In genomic region chr13:95256086-95256485, GRCh38 we compare ENCODE assay signal across 12 cellular contexts. TPM values are rescaled to one million over a fixed set of nuclear protein-coding genes. Genes with fewer than 3 reads are reported as not detected.
A peak's percentile ranks its signal among the peaks of the same experiment; 100 is the strongest.
DNase-seq lines count a peak whose midpoint lies in the region; ATAC-seq and TF ChIP-seq lines count a peak whose summit lies in the region.
"Had no signal": no experiment of that assay in that cellular context is flagged by ENCODE, and none has a peak within 500 bp of the region (broad histone marks: within the 10 kb centered on the region; RNA-seq: fewer than 3 reads in every experiment).

No MANE protein-coding gene starts in this region.

- H4K20me1 ChIP-seq in HCT116 (ENCODE audit: insufficient read depth) (no peaks in the 10 kb centered on the region), smooth muscle cell (ENCODE audit: low read depth) (peaks cover 4% of the 10 kb centered on the region)

- H2AFZ ChIP-seq in HCT116 (ENCODE audit: low read depth, low read length, poor library complexity, severe bottlenecking) (no peak overlapping the region), smooth muscle cell (ENCODE audit: low read depth) (no peak overlapping the region)
- H2AFZ ChIP-seq: GM23338 had no signal

- H3K4me2 ChIP-seq in HCT116 (ENCODE audit: low read length): peak overlapping the region; percentile 78
- H3K4me2 ChIP-seq in smooth muscle cell: peak overlapping the region; percentile 12
- H3K4me2 ChIP-seq: GM23338 had no signal

- no peak overlapping the region for H3K27ac Mint-ChIP-seq in stimulated activated effector memory CD8-positive, alpha-beta T cell treated with anti-CD3 and anti-CD28 coated beads, Interleukin-12 subunit alpha, Interleukin-12 subunit beta, amount 100 ng/mL, for 72 hours
- H3K27ac Mint-ChIP-seq: GM23338 had no signal

- H3K4me3 Mint-ChIP-seq in stimulated activated effector memory CD8-positive, alpha-beta T cell treated with anti-CD3 and anti-CD28 coated beads, Interleukin-12 subunit alpha, Interleukin-12 subunit beta, amount 100 ng/mL, for 72 hours: no peak overlapping the region
- H3K4me3 Mint-ChIP-seq: GM23338, naive B cell had no signal

- peak overlapping the region in 1 of 2 experiments; percentile 39; a peak in 2 of 4 replicates for H3K4me3 ChIP-seq in HCT116 (replicated peaks in 1 of 2; ENCODE audit: low read depth in 1 of 2, low read length in 2 of 2)
- H3K4me3 ChIP-seq in fibroblast of villous mesenchyme (ENCODE audit: low read depth, low read length): no peak overlapping the region
- no peak overlapping the region for H3K4me3 ChIP-seq in smooth muscle cell
- H3K4me3 ChIP-seq in right cardiac atrium (ENCODE audit: low read length): no peak overlapping the region
- H3K4me3 ChIP-seq: GM23338 had no signal

- H3K79me2 ChIP-seq in HCT116 (ENCODE audit: insufficient read depth, low read length): peaks cover 78% of the 10 kb centered on the region
- peaks cover 11% of the 10 kb centered on the region for H3K79me2 ChIP-seq in smooth muscle cell (ENCODE audit: low read depth)

- H3K9me3 ChIP-seq in HCT116 (ENCODE audit: control insufficient read depth in 1 of 2, insufficient read depth in 1 of 2, low read depth in 1 of 2, low read length in 2 of 2): no peaks in the 10 kb centered on the region
- H3K9me3 ChIP-seq in smooth muscle cell (replicated peaks; ENCODE audit: low read depth): no peaks in the 10 kb centered on the region
- no peaks in the 10 kb centered on the region for H3K9me3 ChIP-seq in right cardiac atrium (ENCODE audit: control insufficient read depth, low read length)

- intact Hi-C loops in HCT116 (cut with micrococcal nuclease) (loop anchor here (5.0 kb wide), 1 partner anchor 41 kb away; no protein-coding TSS in a partner anchor), right cardiac atrium (cut with DNase I) (no loop called here)

- no peaks in the 10 kb centered on the region for H3K9me3 Mint-ChIP-seq in stimulated activated effector memory CD8-positive, alpha-beta T cell treated with anti-CD3 and anti-CD28 coated beads, Interleukin-12 subunit alpha, Interleukin-12 subunit beta, amount 100 ng/mL, for 72 hours
- H3K9me3 Mint-ChIP-seq: GM23338, naive B cell had no signal

- ATAC-seq in HCT116 (peak; percentile 90), right cardiac atrium (no peak), GM19395 (IDR thresholded peaks at IDR 0.05; ENCODE audit: unreplicated experiment) (no peak)
- ATAC-seq in stimulated activated effector memory CD8-positive, alpha-beta T cell treated with anti-CD3 and anti-CD28 coated beads, Interleukin-12 subunit alpha, Interleukin-12 subunit beta, amount 100 ng/mL, for 72 hours: no peak
- ATAC-seq: GM23338 had no signal

- no peaks in the 10 kb centered on the region for H3F3A ChIP-seq in smooth muscle cell (ENCODE audit: low read depth)

- no peaks in the 10 kb centered on the region for H3K36me3 Mint-ChIP-seq in stimulated activated effector memory CD8-positive, alpha-beta T cell treated with anti-CD3 and anti-CD28 coated beads, Interleukin-12 subunit alpha, Interleukin-12 subunit beta, amount 100 ng/mL, for 72 hours

- DNase-seq in HCT116 (ENCODE audit: low read depth, low spot score) (peak; percentile 93), SW480 (ENCODE audit: low spot score) (peak; percentile 94), fibroblast of villous mesenchyme (ENCODE audit: low read depth) (peak; percentile 74), smooth muscle cell (lab: John Stamatoyannopoulos, UW; ENCODE audit: unreplicated experiment) (no peak), right cardiac atrium (no peak), NCI-H2196 (lab: John Stamatoyannopoulos, UW; ENCODE audit: unreplicated experiment) (no peak)
- no peak for DNase-seq in stimulated activated effector memory CD8-positive, alpha-beta T cell treated with anti-CD3 and anti-CD28 coated beads, Interleukin-12 subunit alpha, Interleukin-12 subunit beta, amount 100 ng/mL, for 72 hours (ENCODE audit: low spot score in 2 of 2)
- DNase-seq: naive B cell; NCI-H1048; stimulated activated CD4-positive, alpha-beta T cell treated with anti-CD3 and anti-CD28 coated beads, Interleukin-1b, Interleukin-23, amount 100 ng/mL, for 48 hours had no signal

- H3K4me1 ChIP-seq in HCT116 (ENCODE audit: control insufficient read depth in 1 of 2, insufficient read depth in 2 of 2, low read length in 2 of 2) (peaks cover 57 to 73% of the 10 kb centered on the region in 2 experiments), smooth muscle cell (ENCODE audit: low read depth) (no peaks in the 10 kb centered on the region), right cardiac atrium (ENCODE audit: control insufficient read depth, insufficient read depth, low read length) (no peaks in the 10 kb centered on the region)

- TF ChIP-seq CTCF in HCT116 (IDR thresholded peaks at IDR 0.05 in 2 of 3, conservative IDR thresholded peaks at IDR 0.05 in 1 of 3; ENCODE audit: borderline replicate concordance in 1 of 3, insufficient read depth in 1 of 3, low read depth in 2 of 3, low read length in 2 of 3) (no peak), fibroblast of villous mesenchyme (IDR thresholded peaks at IDR 0.05; ENCODE audit: insufficient read depth, low read depth, low read length) (no peak), smooth muscle cell (IDR thresholded peaks at IDR 0.05; ENCODE audit: borderline replicate concordance, insufficient read depth, poor library complexity, severe bottlenecking) (no peak)

- H3K27me3 ChIP-seq in HCT116 (ENCODE audit: insufficient read depth, low read length) (no peaks in the 10 kb centered on the region), smooth muscle cell (ENCODE audit: low read depth) (no peaks in the 10 kb centered on the region), right cardiac atrium (ENCODE audit: control insufficient read depth, insufficient read depth) (no peaks in the 10 kb centered on the region)

- H3K9me2 ChIP-seq in HCT116 (ENCODE audit: insufficient read depth): no peaks in the 10 kb centered on the region

- TF ChIP-seq POLR2A in HCT116 (IDR thresholded peaks at IDR 0.05; ENCODE audit: borderline replicate concordance, extremely low read depth, insufficient read depth, insufficient read length): no peak

- POLR2A ChIA-PET in HCT116 (lab: Charles Lee): no interaction called here

- H3K36me3 ChIP-seq in HCT116 (ENCODE audit: control insufficient read depth in 1 of 2, insufficient read depth in 2 of 2, low read length in 2 of 2) (no peaks in the 10 kb centered on the region), smooth muscle cell (ENCODE audit: low read depth) (no peaks in the 10 kb centered on the region)

- H3K9ac ChIP-seq in HCT116 (ENCODE audit: low read length) (peak overlapping the region; percentile 30), smooth muscle cell (ENCODE audit: low read depth) (no peak overlapping the region)

- H3K27ac ChIP-seq in HCT116 (ENCODE audit: low read depth, low read length): peak overlapping the region; percentile 90
- H3K27ac ChIP-seq in smooth muscle cell (ENCODE audit: low read depth): peak overlapping the region; percentile 48
- H3K27ac ChIP-seq in right cardiac atrium (ENCODE audit: low read length): no peak overlapping the region

- BruUV-seq in HCT116 (replicated peaks; lab: Mats Ljungman, UMichigan): no TSS peak

- RAD21 ChIA-PET in HCT116 (lab: Charles Lee; ENCODE audit: low non-redundant PET in 1 of 2, low total read pairs in 2 of 2, uncharacterized antibody in 2 of 2, unreplicated experiment in 2 of 2): no interaction called here

- CTCF ChIA-PET in HCT116 (lab: Charles Lee): interaction anchor here (2.3 kb wide), 1 partner anchor 41 kb away, joined by 13 read pairs; no protein-coding TSS in a partner anchor

- WGBS in smooth muscle cell (ENCODE audit: low lambda C conversion rate): 39% methylated on average over 7 of the region's 7 CpGs
- WGBS in right cardiac atrium: 89% methylated on average over 7 of the region's 7 CpGs

- peaks cover 33% of the 10 kb centered on the region for H3K4me1 Mint-ChIP-seq in stimulated activated effector memory CD8-positive, alpha-beta T cell treated with anti-CD3 and anti-CD28 coated beads, Interleukin-12 subunit alpha, Interleukin-12 subunit beta, amount 100 ng/mL, for 72 hours
- H3K4me1 Mint-ChIP-seq: GM23338 had no signal

- no peak for TF ChIP-seq RAD21 in HCT116 (IDR thresholded peaks at IDR 0.05; ENCODE audit: low read depth)

TF ChIP-seq in HCT116, 20 proteins besides CTCF, POLR2A, EP300 and RAD21 (continues in another document):
- peak; percentile 96 for TF ChIP-seq SIN3A (IDR thresholded peaks at IDR 0.05; ENCODE audit: low read depth)
- TF ChIP-seq TCF7L2 (IDR thresholded peaks at IDR 0.05; ENCODE audit: borderline replicate concordance, extremely low read depth, insufficient read depth, insufficient read length): peak; percentile 95
- TF ChIP-seq POLR2AphosphoS5 (IDR thresholded peaks at IDR 0.05; ENCODE audit: low read depth, low read length): peak; percentile 61; the same call in 1 of the 2 replicates
- peak; percentile 98 for TF ChIP-seq JUND (IDR thresholded peaks at IDR 0.05)
- TF ChIP-seq MAX (IDR thresholded peaks at IDR 0.05): peak; percentile 84
- no peak for TF ChIP-seq ZNF274 (IDR thresholded peaks at IDR 0.05; ENCODE audit: low read depth, low read length)
- TF ChIP-seq EGR1 (IDR thresholded peaks at IDR 0.05; ENCODE audit: low read depth): no peak
- no peak for TF ChIP-seq EZH2phosphoT487 (IDR thresholded peaks at IDR 0.05; ENCODE audit: borderline replicate concordance)
- peak; percentile 80 for TF ChIP-seq SRF (IDR thresholded peaks at IDR 0.05; ENCODE audit: low read depth)

RNA-seq across cellular contexts. Expression of gene ABCC4, which starts 45.2 kb away (rescaled TPM):
- total RNA-seq in HCT116 (2021; ENCODE audit: unreplicated experiment): 26.3 TPM
- 6.6 and 9.0 TPM in 2 replicates for polyA plus RNA-seq in HCT116 (2012)
- 56.6 and 65.7 TPM in 2 replicates for total RNA-seq in fibroblast of villous mesenchyme
- total RNA-seq in smooth muscle cell: 35.9 and 37.7 TPM in 2 replicates
- polyA plus RNA-seq in smooth muscle cell: 11.9 and 15.4 TPM in 2 replicates
- total RNA-seq in right cardiac atrium: 1 to 10 TPM; 3.5 to 5.8 (median 4.7) TPM
- 1.2 TPM for polyA plus RNA-seq in right cardiac atrium

Comparison
In these comparisons a context has a peak if more than half of its experiments do, and no peak if none do; other contexts are left out.
1. DNase-seq: peak in HCT116 (single experiment), SW480 (single experiment) and fibroblast of villous mesenchyme (single experiment); none in smooth muscle cell (single experiment), stimulated activated effector memory CD8-positive, alpha-beta T cell treated with anti-CD3 and anti-CD28 coated beads, Interleukin-12 subunit alpha, Interleukin-12 subunit beta, amount 100 ng/mL, for 72 hours (0 of 2), right cardiac atrium (0 of 3) and NCI-H2196 (single experiment).